In the genomic region with DNA sequence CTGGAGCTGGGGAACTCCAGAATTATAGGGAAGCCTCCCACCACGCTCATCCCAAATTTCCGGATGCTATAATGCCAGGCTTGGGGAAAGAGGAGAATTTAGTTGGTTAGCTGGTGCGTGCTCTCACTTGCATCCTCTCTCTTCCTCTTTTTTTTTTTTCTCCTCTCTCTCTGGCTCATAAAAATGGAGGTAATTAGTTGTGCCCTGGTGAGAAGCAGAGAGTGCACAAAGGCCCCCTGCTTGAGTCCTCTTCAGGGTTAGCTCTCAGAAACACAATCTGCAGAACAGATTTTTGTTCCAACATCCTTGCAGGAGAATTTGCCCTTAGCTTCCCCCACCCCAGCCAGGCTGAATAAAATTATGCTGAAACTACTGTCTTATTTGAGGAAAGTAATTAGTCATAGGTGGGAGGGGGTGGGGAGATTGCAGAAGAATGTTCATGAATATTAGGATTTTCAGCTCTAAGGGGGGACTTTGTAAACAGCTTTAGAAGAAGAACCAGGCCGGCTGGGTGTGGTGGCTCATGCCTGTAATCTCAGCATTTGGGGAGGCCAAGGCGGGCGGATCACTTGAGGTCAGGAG, we compare ENCODE assay signal across 15 cellular contexts. TPM values are rescaled to one million over a fixed set of nuclear protein-coding genes. Genes with fewer than 3 reads are reported as not detected.
A peak's percentile ranks its signal among the peaks of the same experiment; 100 is the strongest.
DNase-seq lines count a peak whose midpoint lies in the region; TF ChIP-seq lines count a peak whose summit lies in the region.
"Had no signal": no experiment of that assay in that cellular context is flagged by ENCODE, and none has a peak within 500 bp of the region (broad histone marks: within the 10 kb centered on the region; RNA-seq: fewer than 3 reads in every experiment).

No MANE protein-coding gene starts in this region.

- no peak for TF ChIP-seq CTCF in astrocyte of the spinal cord (IDR thresholded peaks at IDR 0.05; ENCODE audit: low read depth, low read length)
- TF ChIP-seq CTCF in esophagus squamous epithelium (IDR thresholded peaks at IDR 0.05) = no peak

- peaks cover 83% of the 10 kb centered on the region for H3K36me3 ChIP-seq in mesodermal cell (ENCODE audit: control insufficient read depth, insufficient read depth, low read length)
- peaks cover 0 to 35% (median 0%) of the 10 kb centered on the region in 3 donors for H3K36me3 ChIP-seq in esophagus squamous epithelium
- H3K36me3 ChIP-seq: adrenal gland, neutrophil had no signal

- WGBS in mesodermal cell (ENCODE audit: insufficient coverage in 2 of 2), 2 experiments = 100% methylated on average over 1 of the region's 6 CpGs; no CpG with 5 or more reads in 1 of the 2 experiments
- WGBS in esophagus squamous epithelium, 2 donors = 59 to 63% methylated on average over 6 of the region's 6 CpGs

- DNase-seq in DMS79 treated with DMSO at 0.1 percent for 48 hours (lab: John Stamatoyannopoulos, UW) (peak; percentile 35), MV-4-11 (lab: John Stamatoyannopoulos, UW) (peak; percentile 22), astrocyte of the spinal cord (ENCODE audit: low read depth, low spot score) (peak; percentile 63), DMS114 treated with DMSO at 0.1 percent for 48 hours (lab: John Stamatoyannopoulos, UW; ENCODE audit: unreplicated experiment) (no peak), esophagus squamous epithelium (lab: John Stamatoyannopoulos, UW) (no peak)
- DNase-seq in activated CD8-positive, alpha-beta memory T cell treated with anti-CD3 and anti-CD28 coated beads for 24 hours = no peak
- DNase-seq in stimulated activated naive CD4-positive, alpha-beta T cell (lab: John Stamatoyannopoulos, UW) = no peak
- DNase-seq: adrenal gland, Caco-2, NCI-H2029 had no signal

- no peak overlapping the region for H3K4me3 ChIP-seq in astrocyte of the spinal cord (ENCODE audit: low read depth, low read length)
- no peak overlapping the region for H3K4me3 ChIP-seq in mesodermal cell (ENCODE audit: extremely low read depth, insufficient read depth, low read length, poor library complexity, severe bottlenecking)
- no peak overlapping the region for H3K4me3 ChIP-seq in esophagus squamous epithelium
- H3K4me3 ChIP-seq: adrenal gland, SJSA1 had no signal

- peak overlapping the region; percentile 36 for H3K27ac ChIP-seq in mesodermal cell (ENCODE audit: low read depth, low read length, severe bottlenecking)
- H3K27ac ChIP-seq in esophagus squamous epithelium = no peak overlapping the region
- H3K27ac ChIP-seq: adrenal gland, HL-60, neutrophil, SJSA1 had no signal

- H3K4me1 ChIP-seq in mesodermal cell (ENCODE audit: control insufficient read depth, insufficient read depth, low read length, poor library complexity, severe bottlenecking) (peaks cover 54% of the 10 kb centered on the region), esophagus squamous epithelium (peaks cover 0 to 20% (median 14%) of the 10 kb centered on the region in 3 donors)

- in situ Hi-C loops in astrocyte of the spinal cord (cut with HindIII; ENCODE audit: low sequenced_read_pairs) = no loop called here

- H3K9me3 ChIP-seq in mesodermal cell (ENCODE audit: control insufficient read depth, low read length) (no peaks in the 10 kb centered on the region), esophagus squamous epithelium (no peaks in the 10 kb centered on the region)
- H3K9me3 ChIP-seq: adrenal gland, Caco-2, neutrophil, SJSA1 had no signal

- intact Hi-C loops in esophagus squamous epithelium (cut with DNase I) = no loop called here

- no peak for TF ChIP-seq POLR2A in esophagus squamous epithelium (IDR thresholded peaks at IDR 0.05)

- no peaks in the 10 kb centered on the region for H3K27me3 ChIP-seq in esophagus squamous epithelium
- H3K27me3 ChIP-seq: adrenal gland, SJSA1 had no signal

RNA-seq across cellular contexts. Expression of a gene that starts 7.6 kb away (rescaled TPM):
- polyA plus RNA-seq in mesodermal cell (2013, experiment 1 of 2) = 150 TPM
- 117 TPM for polyA plus RNA-seq in mesodermal cell (2013, experiment 2 of 2)
- 1 to 10 TPM; 1.1 to 4.8 (median 3.1) TPM for total RNA-seq in esophagus squamous epithelium

RNA-seq across cellular contexts. Expression of a gene that starts 19.8 kb away (rescaled TPM):
- 98.7 TPM for polyA plus RNA-seq in mesodermal cell (2013, experiment 1 of 2)
- 82.7 TPM for polyA plus RNA-seq in mesodermal cell (2013, experiment 2 of 2)
- 100 to 1,000 TPM in 1 of 4 donors, 10 to 100 TPM in 3; 42.7 to 144 (median 64.3) TPM for total RNA-seq in esophagus squamous epithelium

RNA-seq across cellular contexts. Expression of a gene that starts 30.9 kb away (rescaled TPM):
- polyA plus RNA-seq in mesodermal cell (2013, experiment 1 of 2) = 79.3 TPM
- 56.9 TPM for polyA plus RNA-seq in mesodermal cell (2013, experiment 2 of 2)
- total RNA-seq in esophagus squamous epithelium = not detected
- total RNA-seq: SJSA1 had no signal

RNA-seq across cellular contexts. Expression of a gene that starts 45.6 kb away (rescaled TPM):
- 0.70 TPM for polyA plus RNA-seq in mesodermal cell (2013, experiment 1 of 2)
- polyA plus RNA-seq in mesodermal cell (2013, experiment 2 of 2) = 0.20 TPM
- total RNA-seq in esophagus squamous epithelium = not detected
- total RNA-seq: Caco-2, SJSA1 had no signal
- polyA plus RNA-seq: adrenal gland, keratinocyte had no signal

RNA-seq across cellular contexts. Expression of a gene that starts 49.2 kb away (rescaled TPM):
- 4.3 TPM for polyA plus RNA-seq in mesodermal cell (2013, experiment 1 of 2)
- polyA plus RNA-seq in mesodermal cell (2013, experiment 2 of 2) = 4.8 TPM
- 10 to 100 TPM; 12.1 to 19.6 (median 13.6) TPM for total RNA-seq in esophagus squamous epithelium

Comparison
In these comparisons a context has a peak if more than half of its experiments do, and no peak if none do; other contexts are left out.
1. DNase-seq: peak in DMS79 treated with DMSO at 0.1 percent for 48 hours (single experiment), MV-4-11 (single experiment) and astrocyte of the spinal cord (single experiment); none in activated CD8-positive, alpha-beta memory T cell treated with anti-CD3 and anti-CD28 coated beads for 24 hours (single experiment), DMS114 treated with DMSO at 0.1 percent for 48 hours (single experiment), stimulated activated naive CD4-positive, alpha-beta T cell (0 of 6) and esophagus squamous epithelium (single experiment).